Comparison of ENCODE assay signal across 16 cellular contexts in genomic region chr15:39096608-39097007, GRCh38.
"Had no signal": no experiment of that assay in that cellular context is flagged by ENCODE, and none has a peak within 500 bp of the region (broad histone marks: within the 10 kb centered on the region; RNA-seq: fewer than 3 reads in every experiment).

No MANE protein-coding gene starts in this region.

- ATAC-seq: left lobe of liver, right cardiac atrium had no signal

- H3K36me3 Mint-ChIP-seq: type B pancreatic cell had no signal

- H2AFZ ChIP-seq: hepatocyte had no signal

- H3K9me3 ChIP-seq: neutrophil had no signal

- H3K4me3 Mint-ChIP-seq: nephron, type B pancreatic cell had no signal

- H3K79me2 ChIP-seq: hepatocyte had no signal

- DNase-seq: cerebellar nuclear complex; dermis blood vessel endothelial cell; erythroblast; foreskin melanocyte; head of caudate nucleus; mammary epithelial cell; posterior cingulate gyrus; right cardiac atrium; stimulated activated CD4-positive, alpha-beta T cell treated with anti-CD3 and anti-CD28 coated beads, Interleukin-2, amount 100 ng/mL, for 48 hours; stimulated activated naive CD4-positive, alpha-beta T cell treated with Interleukin-2 at 50 U/mL for 16 hours had no signal

- H3K36me3 ChIP-seq: neutrophil had no signal

- H3K4me3 ChIP-seq: hepatocyte, smooth muscle cell had no signal

- H3K27me3 ChIP-seq: hepatocyte had no signal

- H3K4me2 ChIP-seq: hepatocyte had no signal

- H3K27ac ChIP-seq: hepatocyte, neutrophil had no signal

- H3K9me3 Mint-ChIP-seq: nephron, type B pancreatic cell had no signal
